16 cellular contexts compared by ENCODE assay signal in genomic region chr12:83664650-83665049, GRCh38.
DNase-seq lines count a peak whose midpoint lies in the region; ATAC-seq and TF ChIP-seq lines count a peak whose summit lies in the region.
"Had no signal": no experiment of that assay in that cellular context is flagged by ENCODE, and none has a peak within 500 bp of the region (broad histone marks: within the 10 kb centered on the region; RNA-seq: fewer than 3 reads in every experiment).

No MANE protein-coding gene starts in this region.

- H3K36me3 Mint-ChIP-seq in activated CD4-positive, alpha-beta T cell treated with anti-CD3 and anti-CD28 coated beads, Interleukin-2, amount 10 ng/mL, durations not matched to agents 24 days and 14 days (ENCODE audit: low read depth) = no peaks in the 10 kb centered on the region
- H3K36me3 Mint-ChIP-seq: activated CD8-positive, alpha-beta memory T cell treated with anti-CD3 and anti-CD28 coated beads, Interleukin-2, amount 10 ng/mL, durations not matched to agents 7 days and 5 days had no signal

- H2AFZ ChIP-seq in hepatocyte = no peak overlapping the region

- H3K9me3 ChIP-seq in hepatocyte (ENCODE audit: low read depth) = no peaks in the 10 kb centered on the region
- H3K9me3 ChIP-seq: left ventricle myocardium inferior had no signal

- H3K36me3 ChIP-seq in hepatocyte (replicated peaks; ENCODE audit: insufficient read depth, low read depth) = no peaks in the 10 kb centered on the region
- H3K36me3 ChIP-seq: left ventricle myocardium inferior had no signal

- no peak for ATAC-seq in GM18907 (IDR thresholded peaks at IDR 0.05; ENCODE audit: unreplicated experiment)
- ATAC-seq: activated CD8-positive, alpha-beta memory T cell treated with anti-CD3 and anti-CD28 coated beads, Interleukin-2, amount 10 ng/mL, durations not matched to agents 7 days and 5 days; esophagus mucosa had no signal

- no peaks in the 10 kb centered on the region for H3K4me1 ChIP-seq in hepatocyte (ENCODE audit: insufficient read depth)

- no peak overlapping the region for H3K4me2 ChIP-seq in hepatocyte

- H4K20me1 ChIP-seq in hepatocyte (ENCODE audit: insufficient read depth, poor library complexity, severe bottlenecking) = no peaks in the 10 kb centered on the region

- no peaks in the 10 kb centered on the region for H3K4me1 Mint-ChIP-seq in activated CD4-positive, alpha-beta T cell treated with anti-CD3 and anti-CD28 coated beads, Interleukin-2, amount 10 ng/mL, durations not matched to agents 24 days and 14 days
- H3K4me1 Mint-ChIP-seq: activated CD8-positive, alpha-beta memory T cell treated with anti-CD3 and anti-CD28 coated beads, Interleukin-2, amount 10 ng/mL, durations not matched to agents 7 days and 5 days had no signal

- no peaks in the 10 kb centered on the region for H3K79me2 ChIP-seq in hepatocyte

- no peaks in the 10 kb centered on the region for H3K9me2 ChIP-seq in hepatocyte (replicated peaks; ENCODE audit: insufficient read depth)

- H3K27me3 Mint-ChIP-seq in activated CD4-positive, alpha-beta T cell treated with anti-CD3 and anti-CD28 coated beads, Interleukin-2, amount 10 ng/mL, durations not matched to agents 24 days and 14 days = no peaks in the 10 kb centered on the region
- H3K27me3 Mint-ChIP-seq: activated CD8-positive, alpha-beta memory T cell treated with anti-CD3 and anti-CD28 coated beads, Interleukin-2, amount 10 ng/mL, durations not matched to agents 7 days and 5 days had no signal

- H3K27ac ChIP-seq in hepatocyte = no peak overlapping the region
- H3K27ac ChIP-seq: left ventricle myocardium inferior had no signal

- intact Hi-C loops in activated CD4-positive, alpha-beta T cell treated with anti-CD3 and anti-CD28 coated beads, Interleukin-2, amount 10 ng/mL, durations not matched to agents 24 days and 14 days (cut with micrococcal nuclease) = no loop called here

- no peaks in the 10 kb centered on the region for H3K9me3 Mint-ChIP-seq in activated CD4-positive, alpha-beta T cell treated with anti-CD3 and anti-CD28 coated beads, Interleukin-2, amount 10 ng/mL, durations not matched to agents 24 days and 14 days

- DNase-seq in DMS53 (lab: John Stamatoyannopoulos, UW) (peak; percentile 22), NCI-H146 treated with DMSO at 0.1 percent for 48 hours (lab: John Stamatoyannopoulos, UW; ENCODE audit: unreplicated experiment) (peak; percentile 43), NCI-H510A treated with DMSO at 0.1 percent for 48 hours (lab: John Stamatoyannopoulos, UW) (peak; percentile 5), hepatocyte (ENCODE audit: low spot score) (peak; percentile 10), iPS-NIHi11 (ENCODE audit: low spot score) (no peak)
- DNase-seq in activated CD4-positive, alpha-beta T cell treated with anti-CD3 and anti-CD28 coated beads, Interleukin-2, amount 10 ng/mL, durations not matched to agents 24 days and 14 days = no peak
- DNase-seq in effector CD4-positive, alpha-beta T cell = no peak
- DNase-seq: activated CD4-positive, CD25-positive, alpha-beta regulatory T cell treated with anti-CD3 and anti-CD28 coated beads, Interleukin-2, amount 50 U/mL, for 72 hours; activated CD8-positive, alpha-beta memory T cell treated with anti-CD3 and anti-CD28 coated beads, Interleukin-2, amount 10 ng/mL, durations not matched to agents 7 days and 5 days; caudate nucleus; left ventricle myocardium inferior; NCI-H226; OCI-M1; stimulated activated CD4-positive, alpha-beta T cell treated with anti-CD3 and anti-CD28 coated beads, Interleukin-12 subunit alpha, Interleukin-12 subunit beta, amount 100 ng/mL, for 4 hours had no signal

- no peak for TF ChIP-seq CTCF in hepatocyte (IDR thresholded peaks at IDR 0.05; ENCODE audit: poor library complexity)

- H3K27ac Mint-ChIP-seq in activated CD4-positive, alpha-beta T cell treated with anti-CD3 and anti-CD28 coated beads, Interleukin-2, amount 10 ng/mL, durations not matched to agents 24 days and 14 days = no peak overlapping the region
- H3K27ac Mint-ChIP-seq: activated CD8-positive, alpha-beta memory T cell treated with anti-CD3 and anti-CD28 coated beads, Interleukin-2, amount 10 ng/mL, durations not matched to agents 7 days and 5 days had no signal

- H3K4me3 ChIP-seq in hepatocyte = no peak overlapping the region
- H3K4me3 ChIP-seq: left ventricle myocardium inferior had no signal

- H3K4me3 Mint-ChIP-seq in activated CD4-positive, alpha-beta T cell treated with anti-CD3 and anti-CD28 coated beads, Interleukin-2, amount 10 ng/mL, durations not matched to agents 24 days and 14 days = no peak overlapping the region
- H3K4me3 Mint-ChIP-seq: activated CD8-positive, alpha-beta memory T cell treated with anti-CD3 and anti-CD28 coated beads, Interleukin-2, amount 10 ng/mL, durations not matched to agents 7 days and 5 days had no signal

- H3K27me3 ChIP-seq in hepatocyte = no peaks in the 10 kb centered on the region

Comparison
In these comparisons a context has a peak if more than half of its experiments do, and no peak if none do; other contexts are left out.
1. DNase-seq: peak in DMS53 (single experiment), NCI-H146 treated with DMSO at 0.1 percent for 48 hours (single experiment), NCI-H510A treated with DMSO at 0.1 percent for 48 hours (single experiment) and hepatocyte (single experiment); none in activated CD4-positive, alpha-beta T cell treated with anti-CD3 and anti-CD28 coated beads, Interleukin-2, amount 10 ng/mL, durations not matched to agents 24 days and 14 days (single experiment), effector CD4-positive, alpha-beta T cell (single experiment) and iPS-NIHi11 (single experiment).